Comparison of ENCODE assay signal across 8 cellular contexts in genomic region chr11:66022401-66023185, GRCh38. TPM values are rescaled to one million over a fixed set of nuclear protein-coding genes. Genes with fewer than 3 reads are reported as not detected.
DNase-seq lines count a peak whose midpoint lies in the region; ATAC-seq, FAIRE-seq and TF ChIP-seq lines count a peak whose summit lies in the region.

No MANE protein-coding gene starts in this region.

- no peaks in the 10 kb centered on the region for H3K79me2 ChIP-seq in mammary epithelial cell (ENCODE audit: insufficient read depth, low read length)
- H3K79me2 ChIP-seq in keratinocyte (ENCODE audit: control insufficient read depth, insufficient read depth, low read length), result no peaks in the 10 kb centered on the region

- peak; percentile 23 for DNase-seq in NCI-H2107 (lab: John Stamatoyannopoulos, UW)
- no peak for DNase-seq in NCI-H2107 treated with DMSO at 0.1 percent for 48 hours (lab: John Stamatoyannopoulos, UW; ENCODE audit: unreplicated experiment)
- peak; percentile 43 to 56 for DNase-seq in NCI-H1930 (lab: John Stamatoyannopoulos, UW)
- DNase-seq in activated B cell treated with CpG ODN at 0.5 μM for 24 hours, result peak; percentile 82
- peak; percentile 43 for DNase-seq in mammary epithelial cell
- no peak for DNase-seq in keratinocyte (ENCODE audit: low read depth, low spot score)
- DNase-seq in stimulated activated CD4-positive, alpha-beta T cell treated with anti-CD3 and anti-CD28 coated beads, Interleukin-1b, Interleukin-23, amount 100 ng/mL, for 48 hours, result peak; percentile 74

- no peak overlapping the region for H3K9ac ChIP-seq in mammary epithelial cell (ENCODE audit: insufficient read depth, low read length)
- H3K9ac ChIP-seq in keratinocyte (ENCODE audit: control insufficient read depth, extremely low read depth, insufficient read depth, low read length), result no peak overlapping the region

- H3K4me1 Mint-ChIP-seq in activated B cell treated with CpG ODN at 0.5 μM for 24 hours, result peaks cover 4% of the 10 kb centered on the region

- H3K4me1 ChIP-seq in mammary epithelial cell (ENCODE audit: insufficient read depth, low read length) (peaks cover 17% of the 10 kb centered on the region), keratinocyte (ENCODE audit: control insufficient read depth, extremely low read depth, insufficient read depth, low read length) (peaks cover 11% of the 10 kb centered on the region)

- no peaks in the 10 kb centered on the region for H3K9me1 ChIP-seq in keratinocyte (ENCODE audit: control insufficient read depth, extremely low read depth, insufficient read depth, low read length)

- no TSS peak for BruUV-seq in mammary epithelial cell (replicated peaks; lab: Mats Ljungman, UMichigan)

- H2AFZ ChIP-seq in mammary epithelial cell (ENCODE audit: low read depth, low read length), result peak overlapping the region; percentile 87
- H2AFZ ChIP-seq in keratinocyte (ENCODE audit: control insufficient read depth, low read length), result peak overlapping the region; percentile 53

- H4K20me1 ChIP-seq in mammary epithelial cell (ENCODE audit: insufficient read depth, low read length), result no peaks in the 10 kb centered on the region
- H4K20me1 ChIP-seq in keratinocyte (ENCODE audit: control insufficient read depth, extremely low read depth, insufficient read depth, low read length), result no peaks in the 10 kb centered on the region

- H3K4me3 ChIP-seq in mammary epithelial cell (replicated peaks in 1 of 3; ENCODE audit: insufficient read depth in 1 of 3, low read depth in 2 of 3, low read length in 3 of 3), result peak overlapping the region in 1 of 3 experiments; percentile 9
- H3K4me3 ChIP-seq in keratinocyte (ENCODE audit: control insufficient read depth in 2 of 3, extremely low read depth in 1 of 3, insufficient read depth in 2 of 3, low read depth in 1 of 3, low read length in 3 of 3), result peak overlapping the region in 1 of 3 experiments; percentile 51

- ATAC-seq in activated B cell treated with CpG ODN at 0.5 μM for 24 hours (ENCODE audit: low read depth) (peak; percentile 98), GM21367 (IDR thresholded peaks at IDR 0.05; ENCODE audit: unreplicated experiment) (no peak)

- H3K27me3 ChIP-seq in mammary epithelial cell (ENCODE audit: insufficient read depth, low read length) (no peaks in the 10 kb centered on the region), keratinocyte (ENCODE audit: control insufficient read depth, extremely low read depth, insufficient read depth, low read length) (peaks cover 9% of the 10 kb centered on the region)

- POLR2A ChIA-PET in activated B cell treated with CpG ODN at 0.5 μM for 24 hours (lab: Charles Lee), result interaction anchor here (0.6 to 1.4 kb wide), 7 partner anchors 9 to 841 kb away, joined by 3 to 20 read pairs (median 5); partner anchors contain the start of genes BANF1, CAPN1, EIF1AD and SF3B2

- TF ChIP-seq CTCF in activated B cell treated with CpG ODN at 0.5 μM for 24 hours (IDR thresholded peaks at IDR 0.05) (peak; percentile 25), mammary epithelial cell (conservative IDR thresholded peaks at IDR 0.05 in 1 of 2, IDR thresholded peaks at IDR 0.05 in 1 of 2; ENCODE audit: extremely low read depth in 1 of 2, insufficient read depth in 1 of 2, low read depth in 1 of 2, low read length in 2 of 2) (peak; percentile 79 to 92), keratinocyte (optimal IDR thresholded peaks at IDR 0.05 in 1 of 3, IDR thresholded peaks at IDR 0.05 in 1 of 3, conservative IDR thresholded peaks at IDR 0.05 in 1 of 3; ENCODE audit: extremely low read depth in 1 of 3, insufficient read depth in 2 of 3, low read length in 3 of 3) (peak; percentile 85 to 99 (median 89))

- peak overlapping the region; percentile 24 for H3K4me3 Mint-ChIP-seq in activated B cell treated with CpG ODN at 0.5 μM for 24 hours

- in situ Hi-C loops in mammary epithelial cell (cut with MboI; ENCODE audit: low sequenced_read_pairs in 2 of 2), result loop anchor here in 1 of 2 donors (25.0 kb wide), 1 partner anchor 310 kb away; the partner anchor contains the start of genes KAT5 and RNASEH2C

- no peak overlapping the region for H3K27ac Mint-ChIP-seq in activated B cell treated with CpG ODN at 0.5 μM for 24 hours

- H3K36me3 ChIP-seq in mammary epithelial cell (ENCODE audit: insufficient read depth, low read length), result no peaks in the 10 kb centered on the region
- no peaks in the 10 kb centered on the region for H3K36me3 ChIP-seq in keratinocyte (ENCODE audit: control insufficient read depth in 2 of 2, extremely low read depth in 1 of 2, insufficient read depth in 2 of 2, low read length in 2 of 2)

- H3K4me2 ChIP-seq in mammary epithelial cell (ENCODE audit: insufficient read depth, low read depth, low read length) (peak overlapping the region; percentile 84), keratinocyte (ENCODE audit: control insufficient read depth, extremely low read depth, insufficient read depth, low read depth, low read length) (peak overlapping the region; percentile 69)

- intact Hi-C loops in activated B cell treated with CpG ODN at 0.5 μM for 24 hours (cut with micrococcal nuclease) (loop anchor here (1.0 to 2.0 kb wide), 4 partner anchors 15 to 112 kb away; partner anchors contain the start of genes BANF1 and EIF1AD), mammary epithelial cell (cut with micrococcal nuclease) (loop anchor here (1.0 kb wide), 3 partner anchors 11 to 33 kb away; partner anchors contain the start of genes BANF1 and EIF1AD)

- 35% methylated on average over 25 of the region's 46 CpGs for WGBS in mammary epithelial cell (ENCODE audit: low coverage, missing lambda C conversion rate)

- H3K9me3 Mint-ChIP-seq in activated B cell treated with CpG ODN at 0.5 μM for 24 hours, result no peaks in the 10 kb centered on the region

- H3K9me3 ChIP-seq in mammary epithelial cell (replicated peaks; ENCODE audit: insufficient read depth, low read length), result no peaks in the 10 kb centered on the region
- H3K9me3 ChIP-seq in keratinocyte (ENCODE audit: control insufficient read depth, low read depth, low read length), result no peaks in the 10 kb centered on the region

- H3K27ac ChIP-seq in mammary epithelial cell (ENCODE audit: insufficient read depth, low read depth, low read length) (no peak overlapping the region), keratinocyte (ENCODE audit: control insufficient read depth, insufficient read depth, low read length) (no peak overlapping the region)

- FAIRE-seq in keratinocyte (lab: Jason Lieb, UNC), result no peak

- CTCF ChIA-PET in activated B cell treated with CpG ODN at 0.5 μM for 24 hours (lab: Charles Lee), result interaction anchor here (0.6 to 2.2 kb wide), 19 partner anchors 9 to 302 kb away, joined by 3 to 14 read pairs (median 4); partner anchors contain the start of genes BANF1, CCDC85B, EIF1AD and FIBP
- CTCF ChIA-PET in mammary epithelial cell (lab: Charles Lee; ENCODE audit: low non-redundant PET), result interaction anchor here (0.6 kb wide), 2 partner anchors 11 to 133 kb away, joined by 3 read pairs; no protein-coding TSS in a partner anchor

- dilution Hi-C loops in mammary epithelial cell (cut with HindIII; ENCODE audit: low sequenced_read_pairs) (no loop called here), keratinocyte (cut with MboI; ENCODE audit: extremely low pct_ligation_motif_present, low sequenced_read_pairs) (no loop called here)

- peaks cover 8% of the 10 kb centered on the region for H3K27me3 Mint-ChIP-seq in activated B cell treated with CpG ODN at 0.5 μM for 24 hours

- no peaks in the 10 kb centered on the region for H3K36me3 Mint-ChIP-seq in activated B cell treated with CpG ODN at 0.5 μM for 24 hours (ENCODE audit: low read depth)

RNA-seq across cellular contexts. Expression of gene CATSPER1, which starts 3.7 kb away (rescaled TPM):
- total RNA-seq in activated B cell treated with CpG ODN at 0.5 μM for 24 hours (not detected in 2 replicates), mammary epithelial cell (under 1 TPM in 1 of 2 donors, not detected in 1; 0.61 TPM)
- polyA plus RNA-seq in mammary epithelial cell (0.52 TPM), keratinocyte (0.07 TPM in 1 of 3 replicates, not detected in the others)
- polyA minus RNA-seq in mammary epithelial cell (not detected), keratinocyte (not detected in 3 replicates)
- polyA plus RNA-seq in keratinocyte (2011; ENCODE audit: low read depth), result not detected
- not detected in 2 replicates for polyA plus RNA-seq in keratinocyte (2011; cell fraction: cytosol; rRNA removed)
- polyA plus RNA-seq in keratinocyte (2011; cell fraction: nucleus; rRNA removed), result not detected in 2 replicates
- 0.17 TPM in 1 of 2 replicates, not detected in the other for polyA plus RNA-seq in keratinocyte (2012; ENCODE audit: low replicate concordance)
- not detected for polyA minus RNA-seq in keratinocyte (2011; cell fraction: cytosol; rRNA and poly(A)+ RNA removed)
- not detected in 2 replicates for polyA minus RNA-seq in keratinocyte (2011; cell fraction: nucleus; rRNA and poly(A)+ RNA removed)

RNA-seq across cellular contexts. Expression of gene CST6, which starts 10.8 kb away (rescaled TPM):
- total RNA-seq in activated B cell treated with CpG ODN at 0.5 μM for 24 hours (not detected in 2 replicates), mammary epithelial cell (10 to 100 TPM in 1 of 2 donors, 1 to 10 TPM in 1; 1.3 to 21.5 TPM)
- polyA plus RNA-seq in mammary epithelial cell (8.3 TPM), keratinocyte (1.4 to 2.3 TPM (median 1.7 TPM) in 3 replicates)
- polyA minus RNA-seq in mammary epithelial cell (not detected), keratinocyte (0.32 TPM in 1 of 3 replicates, not detected in the others)
- 27.8 TPM for polyA plus RNA-seq in keratinocyte (2011; ENCODE audit: low read depth)
- 3.3 and 4.9 TPM in 2 replicates for polyA plus RNA-seq in keratinocyte (2011; cell fraction: cytosol; rRNA removed)
- polyA plus RNA-seq in keratinocyte (2011; cell fraction: nucleus; rRNA removed), result 3.7 and 7.6 TPM in 2 replicates
- polyA plus RNA-seq in keratinocyte (2012; ENCODE audit: low replicate concordance), result 2.0 and 195 TPM in 2 replicates
- polyA minus RNA-seq in keratinocyte (2011; cell fraction: cytosol; rRNA and poly(A)+ RNA removed), result not detected
- polyA minus RNA-seq in keratinocyte (2011; cell fraction: nucleus; rRNA and poly(A)+ RNA removed), result 5.0 TPM in 1 of 2 replicates, not detected in the other

RNA-seq across cellular contexts. Expression of gene BANF1, which starts 20.3 kb away (rescaled TPM):
- total RNA-seq in activated B cell treated with CpG ODN at 0.5 μM for 24 hours (220 and 228 TPM in 2 replicates), mammary epithelial cell (100 to 1,000 TPM in 1 of 2 donors, 10 to 100 TPM in 1; 22.8 to 174 TPM)
- polyA plus RNA-seq in mammary epithelial cell (155 TPM), keratinocyte (112 to 187 TPM (median 154 TPM) in 3 replicates)
- polyA minus RNA-seq in mammary epithelial cell (111 TPM), keratinocyte (61.8 to 73.4 TPM (median 69.0 TPM) in 3 replicates)
- 12.9 TPM for polyA plus RNA-seq in keratinocyte (2011; ENCODE audit: low read depth)
- polyA plus RNA-seq in keratinocyte (2011; cell fraction: cytosol; rRNA removed), result 206 and 231 TPM in 2 replicates
- 99.3 and 102 TPM in 2 replicates for polyA plus RNA-seq in keratinocyte (2011; cell fraction: nucleus; rRNA removed)
- polyA plus RNA-seq in keratinocyte (2012; ENCODE audit: low replicate concordance), result 152 and 176 TPM in 2 replicates
- 84.6 TPM for polyA minus RNA-seq in keratinocyte (2011; cell fraction: cytosol; rRNA and poly(A)+ RNA removed)
- polyA minus RNA-seq in keratinocyte (2011; cell fraction: nucleus; rRNA and poly(A)+ RNA removed), result 16.2 and 16.9 TPM in 2 replicates

RNA-seq across cellular contexts. Expression of gene EIF1AD, which starts 20.6 kb away (rescaled TPM):
- total RNA-seq in activated B cell treated with CpG ODN at 0.5 μM for 24 hours (50.7 and 58.9 TPM in 2 replicates), mammary epithelial cell (10 to 100 TPM; 26.8 to 36.9 TPM)
- polyA plus RNA-seq in mammary epithelial cell (40.5 TPM), keratinocyte (23.1 to 36.8 TPM (median 29.6 TPM) in 3 replicates)
- polyA minus RNA-seq in mammary epithelial cell (74.5 TPM), keratinocyte (42.8 to 48.1 TPM (median 44.4 TPM) in 3 replicates)
- 27.8 TPM for polyA plus RNA-seq in keratinocyte (2011; ENCODE audit: low read depth)
- 25.7 and 27.4 TPM in 2 replicates for polyA plus RNA-seq in keratinocyte (2011; cell fraction: cytosol; rRNA removed)
- polyA plus RNA-seq in keratinocyte (2011; cell fraction: nucleus; rRNA removed), result 37.9 and 40.2 TPM in 2 replicates
- polyA plus RNA-seq in keratinocyte (2012; ENCODE audit: low replicate concordance), result 29.7 and 31.2 TPM in 2 replicates
- polyA minus RNA-seq in keratinocyte (2011; cell fraction: cytosol; rRNA and poly(A)+ RNA removed), result 24.6 TPM
- 18.7 and 30.3 TPM in 2 replicates for polyA minus RNA-seq in keratinocyte (2011; cell fraction: nucleus; rRNA and poly(A)+ RNA removed)

RNA-seq across cellular contexts. Expression of gene GAL3ST3, which starts 26.4 kb away (rescaled TPM):
- total RNA-seq in activated B cell treated with CpG ODN at 0.5 μM for 24 hours (not detected in 2 replicates), mammary epithelial cell (under 1 TPM in 1 of 2 donors, not detected in 1; under 0.01 TPM)
- polyA plus RNA-seq in mammary epithelial cell (not detected), keratinocyte (not detected in 3 replicates)
- polyA minus RNA-seq in mammary epithelial cell (not detected), keratinocyte (not detected in 3 replicates)
- polyA plus RNA-seq in keratinocyte (2011; ENCODE audit: low read depth), result not detected
- polyA plus RNA-seq in keratinocyte (2011; cell fraction: cytosol; rRNA removed), result not detected in 2 replicates
- not detected in 2 replicates for polyA plus RNA-seq in keratinocyte (2011; cell fraction: nucleus; rRNA removed)
- polyA plus RNA-seq in keratinocyte (2012; ENCODE audit: low replicate concordance), result 0.07 TPM in 1 of 2 replicates, not detected in the other
- not detected for polyA minus RNA-seq in keratinocyte (2011; cell fraction: cytosol; rRNA and poly(A)+ RNA removed)
- not detected in 2 replicates for polyA minus RNA-seq in keratinocyte (2011; cell fraction: nucleus; rRNA and poly(A)+ RNA removed)

Comparison
In these comparisons a context has a peak if more than half of its experiments do, and no peak if none do; other contexts are left out.
1. DNase-seq: peak in NCI-H2107 (single experiment), NCI-H1930 (2 of 2), activated B cell treated with CpG ODN at 0.5 μM for 24 hours (single experiment), mammary epithelial cell (single experiment) and stimulated activated CD4-positive, alpha-beta T cell treated with anti-CD3 and anti-CD28 coated beads, Interleukin-1b, Interleukin-23, amount 100 ng/mL, for 48 hours (single experiment); none in NCI-H2107 treated with DMSO at 0.1 percent for 48 hours (single experiment) and keratinocyte (single experiment).
2. CTCF ChIP-seq: peak in every context shown above with its lines; median percentile 89 in keratinocyte; 86 in mammary epithelial cell; 25 in activated B cell treated with CpG ODN at 0.5 μM for 24 hours.